23 cellular contexts compared by ENCODE assay signal in genomic region chr14:31461545-31461944, GRCh38. TPM values are rescaled to one million over a fixed set of nuclear protein-coding genes. Genes with fewer than 3 reads are reported as not detected.
"Had no signal": no experiment of that assay in that cellular context is flagged by ENCODE, and none has a peak within 500 bp of the region (broad histone marks: within the 10 kb centered on the region; RNA-seq: fewer than 3 reads in every experiment).

No MANE protein-coding gene starts in this region.

- FAIRE-seq: colon, frontal cortex, kidney, pancreas had no signal

- H3K27me3 Mint-ChIP-seq: activated CD4-positive, alpha-beta T cell treated with anti-CD3 and anti-CD28 coated beads, Interleukin-2, amount 10 ng/mL, durations not matched to agents 7 days and 5 days had no signal

- H3K9me3 Mint-ChIP-seq: activated CD4-positive, alpha-beta T cell treated with anti-CD3 and anti-CD28 coated beads, Interleukin-2, amount 10 ng/mL, durations not matched to agents 7 days and 5 days; activated naive CD4-positive, alpha-beta T cell treated with anti-CD3 and anti-CD28 coated beads for 36 hours; activated T-cell treated with anti-CD3 and anti-CD28 coated beads, Interleukin-2, amount 50 U/mL, for 4 hours; T-helper 1 cell treated with Interleukin-12 subunit alpha and Interleukin-12 subunit beta and Interleukin-4 antibody, amounts not matched to agents 30 μg/mL and 1 μg/mL, for 36 hours had no signal

- H3K4me3 Mint-ChIP-seq: activated CD4-positive, alpha-beta T cell treated with anti-CD3 and anti-CD28 coated beads, Interleukin-2, amount 10 ng/mL, durations not matched to agents 7 days and 5 days; activated CD8-positive, alpha-beta T cell treated with anti-CD3 and anti-CD28 coated beads, Interleukin-2, amount 10 ng/mL, durations not matched to agents 7 days and 5 days; activated naive CD4-positive, alpha-beta T cell treated with anti-CD3 and anti-CD28 coated beads for 36 hours; activated T-cell treated with anti-CD3 and anti-CD28 coated beads, Interleukin-2, amount 50 U/mL, for 4 hours; T-helper 1 cell treated with Interleukin-12 subunit alpha and Interleukin-12 subunit beta and Interleukin-4 antibody, amounts not matched to agents 30 μg/mL and 1 μg/mL, for 36 hours had no signal

- H3K9me3 ChIP-seq: body of pancreas, left lung, pancreas, transverse colon, vagina had no signal

- DNase-seq: activated CD4-positive, alpha-beta T cell treated with anti-CD3 and anti-CD28 coated beads, Interleukin-2, amount 10 ng/mL, durations not matched to agents 7 days and 5 days; activated CD8-positive, alpha-beta T cell treated with anti-CD3 and anti-CD28 coated beads, Interleukin-2, amount 10 ng/mL, durations not matched to agents 7 days and 5 days; activated naive CD4-positive, alpha-beta T cell treated with anti-CD3 and anti-CD28 coated beads for 36 hours; activated T-cell treated with anti-CD3 and anti-CD28 coated beads, Interleukin-2, amount 50 U/mL, for 4 hours; body of pancreas; caudate nucleus; dorsolateral prefrontal cortex; hypothalamus; kidney; left lung; pancreas; stimulated activated naive CD4-positive, alpha-beta T cell treated with Interleukin-2 at 50 U/mL for 16 hours; transverse colon had no signal

- H3K27ac ChIP-seq: body of pancreas, left lung, pancreas, transverse colon, vagina had no signal

- H3K36me3 ChIP-seq: left lung, pancreas, transverse colon, vagina had no signal

- H3K4me3 ChIP-seq: body of pancreas, dorsolateral prefrontal cortex, left lung, pancreas, transverse colon, vagina had no signal

- H3K27ac Mint-ChIP-seq: activated CD4-positive, alpha-beta T cell treated with anti-CD3 and anti-CD28 coated beads, Interleukin-2, amount 10 ng/mL, durations not matched to agents 7 days and 5 days; activated CD8-positive, alpha-beta T cell treated with anti-CD3 and anti-CD28 coated beads, Interleukin-2, amount 10 ng/mL, durations not matched to agents 7 days and 5 days; activated naive CD4-positive, alpha-beta T cell treated with anti-CD3 and anti-CD28 coated beads for 36 hours; T-helper 1 cell treated with Interleukin-12 subunit alpha and Interleukin-12 subunit beta and Interleukin-4 antibody, amounts not matched to agents 30 μg/mL and 1 μg/mL, for 36 hours had no signal

- H3K27me3 ChIP-seq: body of pancreas, dorsolateral prefrontal cortex, left lung, pancreas, transverse colon, vagina had no signal

RNA-seq across cellular contexts. Expression of gene GPR33, which starts 26.3 kb away (rescaled TPM):
- total RNA-seq: activated CD4-positive, alpha-beta T cell treated with anti-CD3 and anti-CD28 coated beads, Interleukin-2, amount 10 ng/mL, durations not matched to agents 7 days and 5 days; activated CD8-positive, alpha-beta T cell treated with anti-CD3 and anti-CD28 coated beads, Interleukin-2, amount 10 ng/mL, durations not matched to agents 7 days and 5 days; activated naive CD4-positive, alpha-beta T cell treated with anti-CD3 and anti-CD28 coated beads for 36 hours; activated T-cell treated with anti-CD3 and anti-CD28 coated beads, Interleukin-2, amount 50 U/mL, for 4 hours; body of pancreas; dorsolateral prefrontal cortex; epithelial cell of proximal tubule; frontal cortex; kidney; left lung; lung microvascular endothelial cell; mononuclear cell; pancreas; pulmonary artery endothelial cell; sciatic nerve; transverse colon; vagina had no signal
- polyA plus RNA-seq: neural cell, pancreas had no signal
